27 cellular contexts compared by ENCODE assay signal in genomic region chr4:20095805-20096541, GRCh38.
A peak's percentile ranks its signal among the peaks of the same experiment; 100 is the strongest.
DNase-seq lines count a peak whose midpoint lies in the region; ATAC-seq, FAIRE-seq and TF ChIP-seq lines count a peak whose summit lies in the region.
"Had no signal": no experiment of that assay in that cellular context is flagged by ENCODE, and none has a peak within 500 bp of the region (broad histone marks: within the 10 kb centered on the region; RNA-seq: fewer than 3 reads in every experiment).

No MANE protein-coding gene starts in this region.

- H3K4me1 Mint-ChIP-seq in stimulated activated memory B cell treated with anti-CD40 and anti-IgM and Interleukin-4, amounts not matched to agents 10 μg/mL and 1 μg/mL and 100 μg/mL, for 72 hours = no peaks in the 10 kb centered on the region
- H3K4me1 Mint-ChIP-seq: GM23338, H9 had no signal

- no peaks in the 10 kb centered on the region for H3K27me3 Mint-ChIP-seq in stimulated activated memory B cell treated with anti-CD40 and anti-IgM and Interleukin-4, amounts not matched to agents 10 μg/mL and 1 μg/mL and 100 μg/mL, for 72 hours

- FAIRE-seq in HTR-8/SVneo (lab: Jason Lieb, UNC) = no peak
- FAIRE-seq: G401.6 had no signal

- intact Hi-C loops in Right ventricle myocardium inferior (cut with DNase I) (no loop called here), lower leg skin (cut with DNase I; ENCODE audit: low total_unique reads) (no loop called here)

- H3K36me3 Mint-ChIP-seq in stimulated activated memory B cell treated with anti-CD40 and anti-IgM and Interleukin-4, amounts not matched to agents 10 μg/mL and 1 μg/mL and 100 μg/mL, for 72 hours = no peaks in the 10 kb centered on the region

- no peaks in the 10 kb centered on the region for H3K36me3 ChIP-seq in right atrium auricular region
- H3K36me3 ChIP-seq: MG63, Peyer's patch had no signal

- H3K4me1 ChIP-seq in right atrium auricular region = no peaks in the 10 kb centered on the region
- H3K4me1 ChIP-seq: Peyer's patch had no signal

- no peak for TF ChIP-seq POLR2A in lower leg skin (IDR thresholded peaks at IDR 0.05)

- H3K27me3 ChIP-seq in right atrium auricular region = no peaks in the 10 kb centered on the region
- H3K27me3 ChIP-seq: MG63, Peyer's patch had no signal

- no peak overlapping the region for H3K27ac Mint-ChIP-seq in stimulated activated memory B cell treated with anti-CD40 and anti-IgM and Interleukin-4, amounts not matched to agents 10 μg/mL and 1 μg/mL and 100 μg/mL, for 72 hours
- H3K27ac Mint-ChIP-seq: GM23338, H9, HFFc6 had no signal

- no peak overlapping the region for H3K27ac ChIP-seq in right atrium auricular region
- H3K27ac ChIP-seq: Peyer's patch, SK-N-MC had no signal

- TF ChIP-seq CTCF in right atrium auricular region (IDR thresholded peaks at IDR 0.05) (no peak), lower leg skin (IDR thresholded peaks at IDR 0.05) (no peak)

- ATAC-seq in Right ventricle myocardium inferior = peak; percentile 46
- ATAC-seq in stimulated activated memory B cell treated with anti-CD40 and anti-IgM and Interleukin-4, amounts not matched to agents 10 μg/mL and 1 μg/mL and 100 μg/mL, for 72 hours = peak; percentile 34
- ATAC-seq: GM23338 had no signal

- DNase-seq in Right ventricle myocardium inferior (ENCODE audit: missing footprints) (no peak), right atrium auricular region (ENCODE audit: low spot score) (no peak), HS-5 (ENCODE audit: low read depth) (peak; percentile 6), cerebellum (ENCODE audit: low spot score) (peak; percentile 38), HTR-8/SVneo (ENCODE audit: insufficient read length, low spot score) (no peak), lower leg skin (ENCODE audit: low spot score in 2 of 2) (no peak), GM19240 (ENCODE audit: insufficient read length, low spot score) (no peak)
- DNase-seq: 8988T, ACHN, Calu3, DMS79 treated with DMSO at 0.1 percent for 48 hours, H9, HFFc6, KBM-7, MG63, NCI-H1105 treated with DMSO at 0.1 percent for 48 hours, NCI-H146, NCI-H1930, NCI-H2171, NCI-H226, NCI-H510A, Peyer's patch, SIG-M5 had no signal

- no peaks in the 10 kb centered on the region for H3K9me3 ChIP-seq in right atrium auricular region
- H3K9me3 ChIP-seq: MG63, Peyer's patch had no signal

- no peaks in the 10 kb centered on the region for H3K9me3 Mint-ChIP-seq in stimulated activated memory B cell treated with anti-CD40 and anti-IgM and Interleukin-4, amounts not matched to agents 10 μg/mL and 1 μg/mL and 100 μg/mL, for 72 hours
- H3K9me3 Mint-ChIP-seq: GM23338, H9, HFFc6 had no signal

- H3K4me3 ChIP-seq in right atrium auricular region = no peak overlapping the region
- no peak overlapping the region for H3K4me3 ChIP-seq in lower leg skin (ENCODE audit: low read depth, poor library complexity, severe bottlenecking)
- H3K4me3 ChIP-seq: GM23338, MG63, Peyer's patch, SK-N-MC had no signal

- WGBS in lower leg skin, 2 donors = 65 to 81% methylated on average over 4 of the region's 4 CpGs

- H3K4me3 Mint-ChIP-seq in stimulated activated memory B cell treated with anti-CD40 and anti-IgM and Interleukin-4, amounts not matched to agents 10 μg/mL and 1 μg/mL and 100 μg/mL, for 72 hours = no peak overlapping the region
- H3K4me3 Mint-ChIP-seq: GM23338, H9, HFFc6 had no signal

Comparison
In these comparisons a context has a peak if more than half of its experiments do, and no peak if none do; other contexts are left out.
1. DNase-seq: peak in HS-5 (single experiment) and cerebellum (single experiment); none in Right ventricle myocardium inferior (single experiment), right atrium auricular region (single experiment), HTR-8/SVneo (single experiment), lower leg skin (0 of 2) and GM19240 (single experiment).